1 cellular context compared by ENCODE assay signal in the genomic region with DNA sequence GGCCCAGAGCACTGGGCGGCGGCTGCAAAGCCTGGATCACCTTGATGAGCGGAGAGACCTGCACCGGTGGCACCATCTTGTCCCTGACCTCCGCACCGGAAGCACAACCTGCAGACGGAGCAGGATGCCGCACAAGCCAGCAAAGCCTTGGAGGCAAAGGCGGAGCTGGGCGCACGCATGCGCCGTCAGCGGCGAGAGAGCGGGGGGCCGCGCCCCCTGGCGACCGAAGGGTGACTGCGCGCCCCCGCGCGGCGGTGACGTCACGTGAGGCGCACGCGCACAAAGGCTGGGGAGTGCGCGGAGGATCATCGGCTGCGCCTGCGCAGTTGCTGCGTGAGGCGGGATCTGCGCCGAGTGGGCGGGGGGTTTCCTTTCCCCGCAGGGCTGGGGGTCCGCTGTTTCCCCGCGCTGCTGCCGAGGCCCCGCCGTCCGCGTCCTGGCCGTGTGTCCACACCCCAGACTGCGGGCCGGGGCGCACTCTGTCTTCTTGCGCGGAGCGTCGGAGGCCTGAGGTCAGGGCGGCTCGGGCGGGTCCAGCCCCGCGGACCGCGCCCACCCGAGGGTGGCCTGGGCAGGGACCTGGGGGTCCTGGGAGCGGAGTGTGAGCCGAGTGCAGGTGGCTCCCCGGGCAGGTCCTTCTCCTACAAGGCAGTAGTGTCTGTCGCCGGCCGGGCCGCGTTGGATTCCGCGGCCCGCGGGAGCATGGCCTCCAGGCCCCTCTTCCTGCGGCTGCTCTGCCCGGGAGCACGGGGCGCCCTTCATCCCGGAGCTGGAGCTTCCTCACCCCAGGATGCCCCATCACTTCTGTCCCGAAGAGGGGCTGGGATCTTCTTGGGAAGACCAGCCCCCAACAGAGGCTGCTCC.
TF ChIP-seq lines count a peak whose summit lies in the region.

A gene with protein sequence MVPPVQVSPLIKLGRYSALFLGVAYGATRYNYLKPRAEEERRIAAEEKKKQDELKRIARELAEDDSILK (minus strand): TSS at position 105 of the 864 bp plus-strand sequence. CDS start 29 bp downstream, at position 76.
TSS of gene MYL5 (plus strand) at position 371 of the 864 bp plus-strand sequence. CDS start 3,485 bp downstream, outside the sequence.

TF ChIP-seq in HepG2, 621 proteins besides CTCF, POLR2A, EP300 and RAD21 (continued from another document and continues in another):
- TF ChIP-seq, protein P1, sequence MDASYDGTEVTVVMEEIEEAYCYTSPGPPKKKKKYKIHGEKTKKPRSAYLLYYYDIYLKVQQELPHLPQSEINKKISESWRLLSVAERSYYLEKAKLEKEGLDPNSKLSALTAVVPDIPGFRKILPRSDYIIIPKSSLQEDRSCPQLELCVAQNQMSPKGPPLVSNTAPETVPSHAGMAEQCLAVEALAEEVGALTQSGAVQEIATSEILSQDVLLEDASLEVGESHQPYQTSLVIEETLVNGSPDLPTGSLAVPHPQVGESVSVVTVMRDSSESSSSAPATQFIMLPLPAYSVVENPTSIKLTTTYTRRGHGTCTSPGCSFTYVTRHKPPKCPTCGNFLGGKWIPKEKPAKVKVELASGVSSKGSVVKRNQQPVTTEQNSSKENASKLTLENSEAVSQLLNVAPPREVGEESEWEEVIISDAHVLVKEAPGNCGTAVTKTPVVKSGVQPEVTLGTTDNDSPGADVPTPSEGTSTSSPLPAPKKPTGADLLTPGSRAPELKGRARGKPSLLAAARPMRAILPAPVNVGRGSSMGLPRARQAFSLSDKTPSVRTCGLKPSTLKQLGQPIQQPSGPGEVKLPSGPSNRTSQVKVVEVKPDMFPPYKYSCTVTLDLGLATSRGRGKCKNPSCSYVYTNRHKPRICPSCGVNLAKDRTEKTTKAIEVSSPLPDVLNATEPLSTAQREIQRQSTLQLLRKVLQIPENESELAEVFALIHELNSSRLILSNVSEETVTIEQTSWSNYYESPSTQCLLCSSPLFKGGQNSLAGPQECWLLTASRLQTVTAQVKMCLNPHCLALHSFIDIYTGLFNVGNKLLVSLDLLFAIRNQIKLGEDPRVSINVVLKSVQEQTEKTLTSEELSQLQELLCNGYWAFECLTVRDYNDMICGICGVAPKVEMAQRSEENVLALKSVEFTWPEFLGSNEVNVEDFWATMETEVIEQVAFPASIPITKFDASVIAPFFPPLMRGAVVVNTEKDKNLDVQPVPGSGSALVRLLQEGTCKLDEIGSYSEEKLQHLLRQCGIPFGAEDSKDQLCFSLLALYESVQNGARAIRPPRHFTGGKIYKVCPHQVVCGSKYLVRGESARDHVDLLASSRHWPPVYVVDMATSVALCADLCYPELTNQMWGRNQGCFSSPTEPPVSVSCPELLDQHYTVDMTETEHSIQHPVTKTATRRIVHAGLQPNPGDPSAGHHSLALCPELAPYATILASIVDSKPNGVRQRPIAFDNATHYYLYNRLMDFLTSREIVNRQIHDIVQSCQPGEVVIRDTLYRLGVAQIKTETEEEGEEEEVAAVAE (CRISPR knock-in tag; IDR thresholded peaks at IDR 0.05; ENCODE audit: borderline replicate concordance): no peak
- TF ChIP-seq ZNF674 (CRISPR knock-in tag; IDR thresholded peaks at IDR 0.05; ENCODE audit: low read depth): no peak
- TF ChIP-seq XBP1 (CRISPR knock-in tag; IDR thresholded peaks at IDR 0.05): no peak
- no peak for TF ChIP-seq DBP (CRISPR knock-in tag; IDR thresholded peaks at IDR 0.05; ENCODE audit: not compliant biosample characterization)
- peak; percentile 61 for TF ChIP-seq ZBTB33 (CRISPR knock-in tag; IDR thresholded peaks at IDR 0.05)
- peak; percentile 54; the same call in 1 of the 2 replicates for TF ChIP-seq ZMYM4 (CRISPR knock-in tag; IDR thresholded peaks at IDR 0.05)
- peak; percentile 59; the same call in 1 of the 2 replicates for TF ChIP-seq CHD2 (IDR thresholded peaks at IDR 0.05; ENCODE audit: low read depth, low read length)
- no peak for TF ChIP-seq ZNF367 (CRISPR knock-in tag; IDR thresholded peaks at IDR 0.05; ENCODE audit: borderline replicate concordance)
- TF ChIP-seq RXRA (CRISPR knock-in tag; IDR thresholded peaks at IDR 0.05): peak; percentile 69; the same call in 1 of the 2 replicates
- no peak; the same call in 1 of the 2 replicates for TF ChIP-seq ZNF543 (CRISPR knock-in tag; IDR thresholded peaks at IDR 0.05)
- TF ChIP-seq ZNF652 (CRISPR knock-in tag; IDR thresholded peaks at IDR 0.05; ENCODE audit: borderline replicate concordance, low read depth): no peak
- TF ChIP-seq CENPT (CRISPR knock-in tag; IDR thresholded peaks at IDR 0.05; ENCODE audit: low read depth): no peak
- TF ChIP-seq MTF2 (CRISPR knock-in tag; IDR thresholded peaks at IDR 0.05; ENCODE audit: borderline replicate concordance): 0 out of 2 replicates have a peak, but pooled peaks have one; percentile 73
- no peak; the same call in 1 of the 2 replicates for TF ChIP-seq SMAD3 (CRISPR knock-in tag; IDR thresholded peaks at IDR 0.05)
- TF ChIP-seq, protein P2, sequence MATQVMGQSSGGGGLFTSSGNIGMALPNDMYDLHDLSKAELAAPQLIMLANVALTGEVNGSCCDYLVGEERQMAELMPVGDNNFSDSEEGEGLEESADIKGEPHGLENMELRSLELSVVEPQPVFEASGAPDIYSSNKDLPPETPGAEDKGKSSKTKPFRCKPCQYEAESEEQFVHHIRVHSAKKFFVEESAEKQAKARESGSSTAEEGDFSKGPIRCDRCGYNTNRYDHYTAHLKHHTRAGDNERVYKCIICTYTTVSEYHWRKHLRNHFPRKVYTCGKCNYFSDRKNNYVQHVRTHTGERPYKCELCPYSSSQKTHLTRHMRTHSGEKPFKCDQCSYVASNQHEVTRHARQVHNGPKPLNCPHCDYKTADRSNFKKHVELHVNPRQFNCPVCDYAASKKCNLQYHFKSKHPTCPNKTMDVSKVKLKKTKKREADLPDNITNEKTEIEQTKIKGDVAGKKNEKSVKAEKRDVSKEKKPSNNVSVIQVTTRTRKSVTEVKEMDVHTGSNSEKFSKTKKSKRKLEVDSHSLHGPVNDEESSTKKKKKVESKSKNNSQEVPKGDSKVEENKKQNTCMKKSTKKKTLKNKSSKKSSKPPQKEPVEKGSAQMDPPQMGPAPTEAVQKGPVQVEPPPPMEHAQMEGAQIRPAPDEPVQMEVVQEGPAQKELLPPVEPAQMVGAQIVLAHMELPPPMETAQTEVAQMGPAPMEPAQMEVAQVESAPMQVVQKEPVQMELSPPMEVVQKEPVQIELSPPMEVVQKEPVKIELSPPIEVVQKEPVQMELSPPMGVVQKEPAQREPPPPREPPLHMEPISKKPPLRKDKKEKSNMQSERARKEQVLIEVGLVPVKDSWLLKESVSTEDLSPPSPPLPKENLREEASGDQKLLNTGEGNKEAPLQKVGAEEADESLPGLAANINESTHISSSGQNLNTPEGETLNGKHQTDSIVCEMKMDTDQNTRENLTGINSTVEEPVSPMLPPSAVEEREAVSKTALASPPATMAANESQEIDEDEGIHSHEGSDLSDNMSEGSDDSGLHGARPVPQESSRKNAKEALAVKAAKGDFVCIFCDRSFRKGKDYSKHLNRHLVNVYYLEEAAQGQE (IDR thresholded peaks at IDR 0.05; ENCODE audit: borderline replicate concordance in 1 of 2, low read depth in 1 of 2, low read length in 2 of 2): 0 out of 4 replicates have a peak, but pooled peaks of 1 of the 2 experiments have one; percentile 8
- peak; percentile 72 for TF ChIP-seq SALL1 (CRISPR knock-in tag; IDR thresholded peaks at IDR 0.05)
- peak; percentile 74; the same call in 1 of the 2 replicates for TF ChIP-seq KDM2A (CRISPR knock-in tag; IDR thresholded peaks at IDR 0.05; ENCODE audit: borderline replicate concordance, low read depth)
- TF ChIP-seq, protein P3, sequence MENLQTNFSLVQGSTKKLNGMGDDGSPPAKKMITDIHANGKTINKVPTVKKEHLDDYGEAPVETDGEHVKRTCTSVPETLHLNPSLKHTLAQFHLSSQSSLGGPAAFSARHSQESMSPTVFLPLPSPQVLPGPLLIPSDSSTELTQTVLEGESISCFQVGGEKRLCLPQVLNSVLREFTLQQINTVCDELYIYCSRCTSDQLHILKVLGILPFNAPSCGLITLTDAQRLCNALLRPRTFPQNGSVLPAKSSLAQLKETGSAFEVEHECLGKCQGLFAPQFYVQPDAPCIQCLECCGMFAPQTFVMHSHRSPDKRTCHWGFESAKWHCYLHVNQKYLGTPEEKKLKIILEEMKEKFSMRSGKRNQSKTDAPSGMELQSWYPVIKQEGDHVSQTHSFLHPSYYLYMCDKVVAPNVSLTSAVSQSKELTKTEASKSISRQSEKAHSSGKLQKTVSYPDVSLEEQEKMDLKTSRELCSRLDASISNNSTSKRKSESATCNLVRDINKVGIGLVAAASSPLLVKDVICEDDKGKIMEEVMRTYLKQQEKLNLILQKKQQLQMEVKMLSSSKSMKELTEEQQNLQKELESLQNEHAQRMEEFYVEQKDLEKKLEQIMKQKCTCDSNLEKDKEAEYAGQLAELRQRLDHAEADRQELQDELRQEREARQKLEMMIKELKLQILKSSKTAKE (CRISPR knock-in tag; IDR thresholded peaks at IDR 0.05; ENCODE audit: borderline replicate concordance): 0 out of 2 replicates have a peak, but pooled peaks have one; percentile 12
- TF ChIP-seq CCDC6 (CRISPR knock-in tag; IDR thresholded peaks at IDR 0.05): peak; percentile 74
- peak; percentile 66; the same call in 1 of the 2 replicates for TF ChIP-seq ZNF331 (CRISPR knock-in tag; IDR thresholded peaks at IDR 0.05)
- no peak; the same call in none of the 2 replicates for TF ChIP-seq ZFP90 (CRISPR knock-in tag; IDR thresholded peaks at IDR 0.05; ENCODE audit: borderline replicate concordance)
- TF ChIP-seq STAT5B (CRISPR knock-in tag; IDR thresholded peaks at IDR 0.05): no peak
- TF ChIP-seq, protein P4, sequence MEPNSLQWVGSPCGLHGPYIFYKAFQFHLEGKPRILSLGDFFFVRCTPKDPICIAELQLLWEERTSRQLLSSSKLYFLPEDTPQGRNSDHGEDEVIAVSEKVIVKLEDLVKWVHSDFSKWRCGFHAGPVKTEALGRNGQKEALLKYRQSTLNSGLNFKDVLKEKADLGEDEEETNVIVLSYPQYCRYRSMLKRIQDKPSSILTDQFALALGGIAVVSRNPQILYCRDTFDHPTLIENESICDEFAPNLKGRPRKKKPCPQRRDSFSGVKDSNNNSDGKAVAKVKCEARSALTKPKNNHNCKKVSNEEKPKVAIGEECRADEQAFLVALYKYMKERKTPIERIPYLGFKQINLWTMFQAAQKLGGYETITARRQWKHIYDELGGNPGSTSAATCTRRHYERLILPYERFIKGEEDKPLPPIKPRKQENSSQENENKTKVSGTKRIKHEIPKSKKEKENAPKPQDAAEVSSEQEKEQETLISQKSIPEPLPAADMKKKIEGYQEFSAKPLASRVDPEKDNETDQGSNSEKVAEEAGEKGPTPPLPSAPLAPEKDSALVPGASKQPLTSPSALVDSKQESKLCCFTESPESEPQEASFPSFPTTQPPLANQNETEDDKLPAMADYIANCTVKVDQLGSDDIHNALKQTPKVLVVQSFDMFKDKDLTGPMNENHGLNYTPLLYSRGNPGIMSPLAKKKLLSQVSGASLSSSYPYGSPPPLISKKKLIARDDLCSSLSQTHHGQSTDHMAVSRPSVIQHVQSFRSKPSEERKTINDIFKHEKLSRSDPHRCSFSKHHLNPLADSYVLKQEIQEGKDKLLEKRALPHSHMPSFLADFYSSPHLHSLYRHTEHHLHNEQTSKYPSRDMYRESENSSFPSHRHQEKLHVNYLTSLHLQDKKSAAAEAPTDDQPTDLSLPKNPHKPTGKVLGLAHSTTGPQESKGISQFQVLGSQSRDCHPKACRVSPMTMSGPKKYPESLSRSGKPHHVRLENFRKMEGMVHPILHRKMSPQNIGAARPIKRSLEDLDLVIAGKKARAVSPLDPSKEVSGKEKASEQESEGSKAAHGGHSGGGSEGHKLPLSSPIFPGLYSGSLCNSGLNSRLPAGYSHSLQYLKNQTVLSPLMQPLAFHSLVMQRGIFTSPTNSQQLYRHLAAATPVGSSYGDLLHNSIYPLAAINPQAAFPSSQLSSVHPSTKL (CRISPR knock-in tag; IDR thresholded peaks at IDR 0.05): peak; percentile 40; the same call in 1 of the 2 replicates
- no peak for TF ChIP-seq EZH2 (conservative IDR thresholded peaks at IDR 0.05; ENCODE audit: low read depth, low read length)
- peak; percentile 55 for TF ChIP-seq CBX1 (IDR thresholded peaks at IDR 0.05; ENCODE audit: low read depth)
- TF ChIP-seq KLF6 (CRISPR knock-in tag; IDR thresholded peaks at IDR 0.05): peak; percentile 57; the same call in 1 of the 2 replicates
- no peak for TF ChIP-seq RBAK (CRISPR knock-in tag; IDR thresholded peaks at IDR 0.05)
- no peak for TF ChIP-seq ZNF615 (CRISPR knock-in tag; IDR thresholded peaks at IDR 0.05; ENCODE audit: borderline replicate concordance)
- no peak for TF ChIP-seq FOXA1 (IDR thresholded peaks at IDR 0.05)
- TF ChIP-seq FOXA1 (CRISPR knock-in tag; IDR thresholded peaks at IDR 0.05): no peak
- TF ChIP-seq EHMT2 (IDR thresholded peaks at IDR 0.05; ENCODE audit: borderline replicate concordance, low read depth, low read length): no peak
- no peak for TF ChIP-seq TOE1 (CRISPR knock-in tag; IDR thresholded peaks at IDR 0.05)
- TF ChIP-seq PHB2 (IDR thresholded peaks at IDR 0.05; ENCODE audit: partially characterized antibody): no peak
- TF ChIP-seq ZNF562 (CRISPR knock-in tag; IDR thresholded peaks at IDR 0.05; ENCODE audit: borderline replicate concordance): no peak
- peak; percentile 74 for TF ChIP-seq ARNT2 (CRISPR knock-in tag; IDR thresholded peaks at IDR 0.05; ENCODE audit: low read depth)
- no peak for TF ChIP-seq ZNF775 (CRISPR knock-in tag; IDR thresholded peaks at IDR 0.05; ENCODE audit: borderline replicate concordance)
- no peak for TF ChIP-seq ZNF33A (CRISPR knock-in tag; IDR thresholded peaks at IDR 0.05; ENCODE audit: borderline replicate concordance)
- TF ChIP-seq SSRP1 (CRISPR knock-in tag; IDR thresholded peaks at IDR 0.05): no peak
